ENCODE assay signal across 19 cellular contexts in the genomic region with DNA sequence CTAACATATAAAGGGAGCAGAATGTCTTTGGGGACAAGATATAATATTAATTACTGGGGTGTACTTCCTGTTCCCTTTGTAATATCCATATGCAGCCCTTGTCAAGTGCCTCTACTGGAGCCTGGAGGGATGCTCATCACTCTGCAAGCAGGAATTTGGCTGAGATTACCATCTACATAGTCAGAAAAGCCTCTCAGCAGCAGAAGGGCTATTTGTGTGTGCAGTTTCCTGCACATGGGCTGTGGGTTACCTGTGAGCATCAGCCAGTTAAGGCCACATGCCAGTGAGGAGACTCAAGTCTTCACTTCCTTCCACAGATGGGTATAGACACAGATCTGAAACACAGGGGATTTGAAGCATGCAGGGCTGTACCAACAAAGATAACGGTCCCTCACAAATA.
DNase-seq lines count a peak whose midpoint lies in the region; TF ChIP-seq lines count a peak whose summit lies in the region.
"Had no signal": no experiment of that assay in that cellular context is flagged by ENCODE, and none has a peak within 500 bp of the region (broad histone marks: within the 10 kb centered on the region; RNA-seq: fewer than 3 reads in every experiment).

No MANE protein-coding gene starts in this region.

- H3K27me3 ChIP-seq in GM23248 (replicated peaks; ENCODE audit: insufficient read depth) = no peaks in the 10 kb centered on the region
- no peaks in the 10 kb centered on the region for H3K27me3 ChIP-seq in trophoblast cell (ENCODE audit: insufficient read depth, low read length)
- no peaks in the 10 kb centered on the region for H3K27me3 ChIP-seq in uterus

- H3K9ac ChIP-seq in GM23248 (no peak overlapping the region), trophoblast cell (ENCODE audit: low read length) (no peak overlapping the region)

- H4K91ac ChIP-seq in trophoblast cell (ENCODE audit: low read depth, low read length) = no peak overlapping the region

- H3K4me3 ChIP-seq in GM23248 (no peak overlapping the region), trophoblast cell (ENCODE audit: low read depth, low read length) (no peak overlapping the region), uterus (no peak overlapping the region)
- H3K4me3 ChIP-seq: GM12878 had no signal

- DNase-seq in NCI-H1105 treated with DMSO at 0.1 percent for 48 hours (lab: John Stamatoyannopoulos, UW) (peak; percentile 45), NCI-H1105 (lab: John Stamatoyannopoulos, UW) (no peak), GM23248 (no peak), SK-MEL-5 (ENCODE audit: low read depth, low spot score) (peak; percentile 36), trophoblast cell (peak; percentile 26 to 62), GDM1 (lab: John Stamatoyannopoulos, UW) (no peak), uterus (no peak), posterior cingulate gyrus (no peak)
- DNase-seq: Calu3; CD4-positive, alpha-beta memory T cell; DMS53; KG1; NCI-H1436 treated with DMSO at 0.1 percent for 48 hours; NCI-H2029 treated with DMSO at 0.1 percent for 48 hours; NCI-H526 treated with DMSO at 0.1 percent for 48 hours; SHP77; T-helper 17 cell had no signal

- H2AFZ ChIP-seq in GM23248 (0 out of 2 replicates have a peak overlapping the region, but pooled peaks have one; percentile 21), trophoblast cell (ENCODE audit: insufficient read depth, low read length, poor library complexity) (no peak overlapping the region)

- H3K14ac ChIP-seq in trophoblast cell (ENCODE audit: low read length) = no peak overlapping the region

- H3K9me3 ChIP-seq in GM23248 (ENCODE audit: low read depth) = no peaks in the 10 kb centered on the region
- H3K9me3 ChIP-seq in trophoblast cell (ENCODE audit: insufficient read depth, low read depth, low read length) = no peaks in the 10 kb centered on the region
- no peaks in the 10 kb centered on the region for H3K9me3 ChIP-seq in uterus

- no peak overlapping the region for H4K12ac ChIP-seq in trophoblast cell (ENCODE audit: low read depth, low read length)

- no peaks in the 10 kb centered on the region for H3K9me2 ChIP-seq in GM23248 (ENCODE audit: insufficient read depth)

- H2BK5ac ChIP-seq in trophoblast cell (ENCODE audit: low read depth, low read length, poor library complexity) = no peak overlapping the region

- no peak overlapping the region for H3K27ac ChIP-seq in GM23248
- H3K27ac ChIP-seq in trophoblast cell (ENCODE audit: low read depth, low read length) = no peak overlapping the region
- no peak overlapping the region for H3K27ac ChIP-seq in uterus
- H3K27ac ChIP-seq: 22Rv1 had no signal

- H3K79me2 ChIP-seq in GM23248 (ENCODE audit: insufficient read depth) (no peaks in the 10 kb centered on the region), trophoblast cell (ENCODE audit: control insufficient read depth, insufficient read depth, low read length, poor library complexity) (no peaks in the 10 kb centered on the region)

- TF ChIP-seq POLR2A in uterus (IDR thresholded peaks at IDR 0.05) = no peak

- no peaks in the 10 kb centered on the region for H3K79me1 ChIP-seq in trophoblast cell (ENCODE audit: low read length)

- no peak overlapping the region for H3K18ac ChIP-seq in trophoblast cell (ENCODE audit: low read length)

- H3K4me1 ChIP-seq in GM23248 (ENCODE audit: insufficient read depth) (peaks cover 12% of the 10 kb centered on the region; the same call in 1 of the 2 replicates), trophoblast cell (ENCODE audit: control insufficient read depth in 1 of 2, insufficient read depth in 2 of 2, low read length in 2 of 2) (no peaks in the 10 kb centered on the region), uterus (no peaks in the 10 kb centered on the region)

- H4K8ac ChIP-seq in trophoblast cell (ENCODE audit: low read depth, low read length) = no peak overlapping the region

- no peak overlapping the region for H2AK5ac ChIP-seq in trophoblast cell (ENCODE audit: low read length)

- 46 to 56% methylated on average over 1 of the region's 1 CpG for WGBS in GM23248 (ENCODE audit: low coverage in 1 of 2, low lambda C conversion rate in 2 of 2, missing lambda C conversion rate in 2 of 2), 2 experiments
- WGBS in trophoblast cell (ENCODE audit: extremely low coverage, insufficient coverage, insufficient read length) = no CpG with 5 or more reads among the region's 1 CpG

- H2BK120ac ChIP-seq in trophoblast cell (ENCODE audit: insufficient read depth, low read length, poor library complexity) = no peak overlapping the region

- intact Hi-C loops in uterus (cut with DNase I; ENCODE audit: low total_unique reads) = no loop called here
- intact Hi-C loops in posterior cingulate gyrus (cut with DNase I) = no loop called here

- H3K36me3 ChIP-seq in GM23248 (ENCODE audit: low read depth) (no peaks in the 10 kb centered on the region), trophoblast cell (ENCODE audit: control insufficient read depth in 1 of 2, insufficient read depth in 2 of 2, low read length in 2 of 2) (no peaks in the 10 kb centered on the region), uterus (no peaks in the 10 kb centered on the region)

- no peak overlapping the region for H3K4ac ChIP-seq in trophoblast cell (ENCODE audit: low read depth, low read length)

- H4K20me1 ChIP-seq in GM23248 (ENCODE audit: insufficient read depth) = no peaks in the 10 kb centered on the region

- in situ Hi-C loops in GM23248 (cut with MboI) (no loop called here), SK-MEL-5 (cut with HindIII; ENCODE audit: low pct_unique_long_range_greater_than_20kb, low sequenced_read_pairs) (no loop called here)

- no peak overlapping the region for H2BK12ac ChIP-seq in trophoblast cell (ENCODE audit: low read length)

- no peaks in the 10 kb centered on the region for H3F3A ChIP-seq in GM23248 (ENCODE audit: insufficient read depth)

- H3K23ac ChIP-seq in trophoblast cell (ENCODE audit: low read length) = no peak overlapping the region

- TF ChIP-seq CTCF in uterus (IDR thresholded peaks at IDR 0.05) = no peak

- no peak overlapping the region for H3K4me2 ChIP-seq in GM23248 (ENCODE audit: unreplicated experiment)
- no peak overlapping the region for H3K4me2 ChIP-seq in trophoblast cell (ENCODE audit: low read length)

Comparison
In these comparisons a context has a peak if more than half of its experiments do, and no peak if none do; other contexts are left out.
1. DNase-seq: peak in NCI-H1105 treated with DMSO at 0.1 percent for 48 hours (single experiment), SK-MEL-5 (single experiment) and trophoblast cell (2 of 2); none in NCI-H1105 (single experiment), GM23248 (single experiment), GDM1 (single experiment), uterus (0 of 2) and posterior cingulate gyrus (0 of 10).